In genomic region chr11:45538363-45538762, GRCh38 we compare ENCODE assay signal across 28 cellular contexts.
A peak's percentile ranks its signal among the peaks of the same experiment; 100 is the strongest.
DNase-seq lines count a peak whose midpoint lies in the region; ATAC-seq and TF ChIP-seq lines count a peak whose summit lies in the region.
"Had no signal": no experiment of that assay in that cellular context is flagged by ENCODE, and none has a peak within 500 bp of the region (broad histone marks: within the 10 kb centered on the region; RNA-seq: fewer than 3 reads in every experiment).

No MANE protein-coding gene starts in this region.

- H3K4me1 ChIP-seq in testis: no peaks in the 10 kb centered on the region
- H3K4me1 ChIP-seq in mammary epithelial cell (ENCODE audit: insufficient read depth, low read length): no peaks in the 10 kb centered on the region
- H3K4me1 ChIP-seq: suprapubic skin had no signal

- H3K4me3 ChIP-seq in WERI-Rb-1 (ENCODE audit: low read depth, low read length) (no peak overlapping the region), testis (no peak overlapping the region), mammary epithelial cell (replicated peaks in 1 of 3; ENCODE audit: insufficient read depth in 1 of 3, low read depth in 2 of 3, low read length in 3 of 3) (no peak overlapping the region)
- H3K4me3 ChIP-seq: GM23248, suprapubic skin had no signal

- WGBS in testis, 2 donors: 67 to 74% methylated on average over 11 to 12 of the region's 12 CpGs
- WGBS in mammary epithelial cell (ENCODE audit: low coverage, missing lambda C conversion rate): 52% methylated on average over 11 of the region's 12 CpGs

- H3K27ac Mint-ChIP-seq in stimulated activated effector memory CD8-positive, alpha-beta T cell treated with anti-CD3 and anti-CD28 coated beads, Interleukin-12 subunit alpha, Interleukin-12 subunit beta, amount 100 ng/mL, for 72 hours: no peak overlapping the region
- H3K27ac Mint-ChIP-seq: activated naive CD8-positive, alpha-beta T cell treated with anti-CD3 and anti-CD28 coated beads, Interleukin-2, amount 10 ng/mL, durations not matched to agents 7 days and 5 days; HFFc6; natural killer cell treated with Interleukin-12 subunit alpha and Interleukin-12 subunit beta and Interleukin-15 and Interleukin-18, amount 100 ng/mL, for 72 hours; stimulated activated naive B cell treated with anti-CD40 and anti-IgM and Interleukin-4, amounts not matched to agents 10 μg/mL and 1 μg/mL and 100 μg/mL, for 72 hours had no signal

- H3K36me3 ChIP-seq in WERI-Rb-1 (no peaks in the 10 kb centered on the region), testis (ENCODE audit: low read depth, missing control alignments) (no peaks in the 10 kb centered on the region), mammary epithelial cell (ENCODE audit: insufficient read depth, low read length) (no peaks in the 10 kb centered on the region)
- H3K36me3 ChIP-seq: suprapubic skin had no signal

- H3K27me3 ChIP-seq in WERI-Rb-1 (ENCODE audit: insufficient read depth, low read depth, severe bottlenecking): no peaks in the 10 kb centered on the region
- no peaks in the 10 kb centered on the region for H3K27me3 ChIP-seq in testis
- no peaks in the 10 kb centered on the region for H3K27me3 ChIP-seq in mammary epithelial cell (ENCODE audit: insufficient read depth, low read length)

- ATAC-seq in HG02973 (IDR thresholded peaks at IDR 0.05; ENCODE audit: unreplicated experiment): no peak
- ATAC-seq in stimulated activated effector memory CD8-positive, alpha-beta T cell treated with anti-CD3 and anti-CD28 coated beads, Interleukin-12 subunit alpha, Interleukin-12 subunit beta, amount 100 ng/mL, for 72 hours: no peak
- ATAC-seq: HepG2; left lobe of liver; PC-3; stimulated activated naive B cell treated with anti-CD40 and anti-IgM and Interleukin-4, amounts not matched to agents 10 μg/mL and 1 μg/mL and 100 μg/mL, for 72 hours had no signal

- dilution Hi-C loops in mammary epithelial cell (cut with HindIII; ENCODE audit: low sequenced_read_pairs): loop anchor here (5.0 kb wide), 1 partner anchor 34 kb away; no protein-coding TSS in a partner anchor

- H3K79me2 ChIP-seq in mammary epithelial cell (ENCODE audit: insufficient read depth, low read length): no peaks in the 10 kb centered on the region

- H3K36me3 Mint-ChIP-seq in stimulated activated effector memory CD8-positive, alpha-beta T cell treated with anti-CD3 and anti-CD28 coated beads, Interleukin-12 subunit alpha, Interleukin-12 subunit beta, amount 100 ng/mL, for 72 hours: no peaks in the 10 kb centered on the region
- H3K36me3 Mint-ChIP-seq: activated naive CD8-positive, alpha-beta T cell treated with anti-CD3 and anti-CD28 coated beads, Interleukin-2, amount 10 ng/mL, durations not matched to agents 7 days and 5 days; natural killer cell treated with Interleukin-12 subunit alpha and Interleukin-12 subunit beta and Interleukin-15 and Interleukin-18, amount 100 ng/mL, for 72 hours; stimulated activated naive B cell treated with anti-CD40 and anti-IgM and Interleukin-4, amounts not matched to agents 10 μg/mL and 1 μg/mL and 100 μg/mL, for 72 hours had no signal

- no peaks in the 10 kb centered on the region for H3K9me3 Mint-ChIP-seq in stimulated activated effector memory CD8-positive, alpha-beta T cell treated with anti-CD3 and anti-CD28 coated beads, Interleukin-12 subunit alpha, Interleukin-12 subunit beta, amount 100 ng/mL, for 72 hours
- H3K9me3 Mint-ChIP-seq: activated naive CD8-positive, alpha-beta T cell treated with anti-CD3 and anti-CD28 coated beads, Interleukin-2, amount 10 ng/mL, durations not matched to agents 7 days and 5 days; HFFc6; natural killer cell treated with Interleukin-12 subunit alpha and Interleukin-12 subunit beta and Interleukin-15 and Interleukin-18, amount 100 ng/mL, for 72 hours; stimulated activated naive B cell treated with anti-CD40 and anti-IgM and Interleukin-4, amounts not matched to agents 10 μg/mL and 1 μg/mL and 100 μg/mL, for 72 hours had no signal

- no peaks in the 10 kb centered on the region for H3K4me1 Mint-ChIP-seq in stimulated activated effector memory CD8-positive, alpha-beta T cell treated with anti-CD3 and anti-CD28 coated beads, Interleukin-12 subunit alpha, Interleukin-12 subunit beta, amount 100 ng/mL, for 72 hours
- H3K4me1 Mint-ChIP-seq: activated naive CD8-positive, alpha-beta T cell treated with anti-CD3 and anti-CD28 coated beads, Interleukin-2, amount 10 ng/mL, durations not matched to agents 7 days and 5 days; stimulated activated naive B cell treated with anti-CD40 and anti-IgM and Interleukin-4, amounts not matched to agents 10 μg/mL and 1 μg/mL and 100 μg/mL, for 72 hours had no signal

- BruUV-seq in mammary epithelial cell (replicated peaks; lab: Mats Ljungman, UMichigan): no TSS peak

- no peak overlapping the region for H3K9ac ChIP-seq in mammary epithelial cell (ENCODE audit: insufficient read depth, low read length)
- H3K9ac ChIP-seq: GM23248 had no signal

- intact Hi-C loops in head of caudate nucleus (cut with DNase I) (no loop called here), testis (cut with DNase I; ENCODE audit: low total_unique reads) (no loop called here), mammary epithelial cell (cut with micrococcal nuclease) (no loop called here)

- TF ChIP-seq CTCF in WERI-Rb-1 (IDR thresholded peaks at IDR 0.05; ENCODE audit: low read depth, low read length) (peak; percentile 35; the same call in 1 of the 2 replicates), testis (IDR thresholded peaks at IDR 0.05) (no peak), mammary epithelial cell (conservative IDR thresholded peaks at IDR 0.05 in 1 of 2, IDR thresholded peaks at IDR 0.05 in 1 of 2; ENCODE audit: extremely low read depth in 1 of 2, insufficient read depth in 1 of 2, low read depth in 1 of 2, low read length in 2 of 2) (no peak)

- no peak overlapping the region for H3K4me3 Mint-ChIP-seq in stimulated activated effector memory CD8-positive, alpha-beta T cell treated with anti-CD3 and anti-CD28 coated beads, Interleukin-12 subunit alpha, Interleukin-12 subunit beta, amount 100 ng/mL, for 72 hours
- H3K4me3 Mint-ChIP-seq: activated naive CD8-positive, alpha-beta T cell treated with anti-CD3 and anti-CD28 coated beads, Interleukin-2, amount 10 ng/mL, durations not matched to agents 7 days and 5 days; HFFc6; natural killer cell treated with Interleukin-12 subunit alpha and Interleukin-12 subunit beta and Interleukin-15 and Interleukin-18, amount 100 ng/mL, for 72 hours; stimulated activated naive B cell treated with anti-CD40 and anti-IgM and Interleukin-4, amounts not matched to agents 10 μg/mL and 1 μg/mL and 100 μg/mL, for 72 hours had no signal

- no peaks in the 10 kb centered on the region for H4K20me1 ChIP-seq in mammary epithelial cell (ENCODE audit: insufficient read depth, low read length)

- H3K27ac ChIP-seq in WERI-Rb-1: no peak overlapping the region
- no peak overlapping the region for H3K27ac ChIP-seq in testis
- no peak overlapping the region for H3K27ac ChIP-seq in mammary epithelial cell (ENCODE audit: insufficient read depth, low read depth, low read length)
- H3K27ac ChIP-seq: C4-2B, GM23248, suprapubic skin had no signal

- in situ Hi-C loops in mammary epithelial cell (cut with MboI; ENCODE audit: low sequenced_read_pairs in 2 of 2): no loop called here

- TF ChIP-seq POLR2A in testis (IDR thresholded peaks at IDR 0.05): no peak

- H3K9me3 ChIP-seq in WERI-Rb-1 (ENCODE audit: severe bottlenecking) (no peaks in the 10 kb centered on the region), testis (no peaks in the 10 kb centered on the region), mammary epithelial cell (replicated peaks; ENCODE audit: insufficient read depth, low read length) (no peaks in the 10 kb centered on the region)
- H3K9me3 ChIP-seq: suprapubic skin had no signal

- no peak for DNase-seq in WERI-Rb-1
- DNase-seq in head of caudate nucleus: peak in 26 of 42 donors; percentile 15 to 70 (median 38)
- peak; percentile 61 for DNase-seq in middle frontal gyrus (ENCODE audit: extremely low spot score, low spot score)
- DNase-seq in testis: peak; percentile 17
- no peak for DNase-seq in mammary epithelial cell
- no peak for DNase-seq in stimulated activated effector memory CD8-positive, alpha-beta T cell treated with anti-CD3 and anti-CD28 coated beads, Interleukin-12 subunit alpha, Interleukin-12 subunit beta, amount 100 ng/mL, for 72 hours (ENCODE audit: low spot score in 2 of 2)
- DNase-seq: activated CD4-positive, alpha-beta T cell treated with anti-CD3 and anti-CD28 coated beads for 48 hours; activated gamma-delta T cell; activated naive CD8-positive, alpha-beta T cell treated with anti-CD3 and anti-CD28 coated beads, Interleukin-2, amount 10 ng/mL, durations not matched to agents 7 days and 5 days; activated T-cell treated with anti-CD3 and anti-CD28 coated beads, Interleukin-2, amount 50 U/mL, for 1 hour; DND-41; effector memory CD4-positive, alpha-beta T cell; erythroblast; HFFc6; Karpas-422; midbrain; NCI-H1436 treated with DMSO at 0.1 percent for 48 hours; PC-3; stimulated activated CD4-positive, alpha-beta T cell treated with anti-CD3 and anti-CD28 coated beads, Interleukin-12 subunit alpha, Interleukin-12 subunit beta, amount 100 ng/mL, for 4 hours; stimulated activated CD4-positive, alpha-beta T cell treated with anti-CD3 and anti-CD28 coated beads, Interleukin-4, amount 100 ng/mL, for 24 hours; stimulated activated naive B cell treated with anti-CD40 and anti-IgM and Interleukin-4, amounts not matched to agents 10 μg/mL and 1 μg/mL and 100 μg/mL, for 72 hours had no signal

- H2AFZ ChIP-seq in mammary epithelial cell (ENCODE audit: low read depth, low read length): no peak overlapping the region
- H2AFZ ChIP-seq: GM23248 had no signal

- CTCF ChIA-PET in mammary epithelial cell (lab: Charles Lee; ENCODE audit: low non-redundant PET): no interaction called here

- no peak overlapping the region for H3K4me2 ChIP-seq in mammary epithelial cell (ENCODE audit: insufficient read depth, low read depth, low read length)

Comparison
In these comparisons a context has a peak if more than half of its experiments do, and no peak if none do; other contexts are left out.
1. DNase-seq: peak in head of caudate nucleus (26 of 42), middle frontal gyrus (single experiment) and testis (single experiment); none in WERI-Rb-1 (single experiment), mammary epithelial cell (single experiment) and stimulated activated effector memory CD8-positive, alpha-beta T cell treated with anti-CD3 and anti-CD28 coated beads, Interleukin-12 subunit alpha, Interleukin-12 subunit beta, amount 100 ng/mL, for 72 hours (0 of 2).